In the genomic region with DNA sequence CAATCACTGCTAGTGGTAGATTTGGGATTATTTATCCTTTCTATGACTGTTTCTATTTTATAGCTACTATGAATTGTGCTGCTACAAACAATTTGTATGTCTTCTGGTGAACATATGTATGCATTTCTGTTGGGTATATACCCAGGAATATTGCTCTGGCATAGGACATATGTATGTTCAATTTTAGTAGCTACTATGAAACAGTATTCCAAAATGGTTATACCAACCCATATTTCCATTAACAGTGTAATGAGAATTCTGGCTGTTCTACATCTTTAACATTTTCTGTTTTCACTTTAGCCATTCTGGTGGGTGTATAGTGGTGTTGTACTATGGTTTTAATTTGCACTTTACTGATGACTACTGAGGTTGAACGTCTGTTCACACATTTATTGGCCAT, we compare ENCODE assay signal across 40 cellular contexts. TPM values are rescaled to one million over a fixed set of nuclear protein-coding genes. Genes with fewer than 3 reads are reported as not detected.
"Had no signal": no experiment of that assay in that cellular context is flagged by ENCODE, and none has a peak within 500 bp of the region (broad histone marks: within the 10 kb centered on the region; RNA-seq: fewer than 3 reads in every experiment).

No MANE protein-coding gene starts in this region.

- DNase-seq: activated B cell treated with CpG ODN at 0.5 μM for 24 hours; activated CD4-positive, alpha-beta memory T cell treated with anti-CD3 and anti-CD28 coated beads for 36 hours; activated CD4-positive, alpha-beta T cell treated with anti-CD3 and anti-CD28 coated beads for 4 hours; activated CD4-positive, alpha-beta T cell treated with anti-CD3 and anti-CD28 coated beads, Interleukin-2, amount 10 ng/mL, durations not matched to agents 24 days and 14 days; activated CD4-positive, alpha-beta T cell treated with anti-CD3 and anti-CD28 coated beads, Interleukin-2, amount 50 U/mL, for 1 hour; activated CD4-positive, alpha-beta T cell treated with anti-CD3 and anti-CD28 coated beads, Interleukin-2, amount 50 U/mL, for 4 hours; activated CD4-positive, CD25-positive, alpha-beta regulatory T cell treated with anti-CD3 and anti-CD28 coated beads, Interleukin-2, amount 50 U/mL, for 72 hours; activated CD8-positive, alpha-beta memory T cell treated with anti-CD3 and anti-CD28 coated beads, Interleukin-2, amount 50 U/mL, for 4 hours; activated CD8-positive, alpha-beta T cell treated with anti-CD3 and anti-CD28 coated beads for 36 hours; activated effector memory CD4-positive, alpha-beta T cell treated with anti-CD3 and anti-CD28 coated beads, Interleukin-2, amount 50 U/mL, for 16 hours; activated gamma-delta T cell treated with Interleukin-2 at 50 U/mL for 16 hours; activated naive CD4-positive, alpha-beta T cell; activated naive CD4-positive, alpha-beta T cell treated with anti-CD3 and anti-CD28 coated beads for 36 hours; activated naive CD4-positive, alpha-beta T cell treated with anti-CD3 and anti-CD28 coated beads, Interleukin-2, amount 50 U/mL, for 16 hours; activated naive CD8-positive, alpha-beta T cell treated with anti-CD3 and anti-CD28 coated beads for 36 hours; activated T-cell treated with anti-CD3 and anti-CD28 coated beads for 4 hours; activated T-cell treated with anti-CD3 and anti-CD28 coated beads, Interleukin-2, amount 50 U/mL, for 1 hour; activated T-cell treated with anti-CD3 and anti-CD28 coated beads, Interleukin-2, amount 50 U/mL, for 4 hours; activated T-cell treated with anti-CD3 and anti-CD28 coated beads, Interleukin-2, amount 50 U/mL, for 72 hours; adrenal gland; amniotic stem cell; caudate nucleus; cerebellar nuclear complex; T-helper 1 cell; T-helper 2 cell; T-helper 9 cell had no signal

- ATAC-seq: activated CD8-positive, alpha-beta T cell treated with anti-CD3 and anti-CD28 coated beads for 36 hours; activated naive CD4-positive, alpha-beta T cell treated with anti-CD3 and anti-CD28 coated beads, Interleukin-2, amount 50 U/mL, for 72 hours; activated T-cell treated with anti-CD3 and anti-CD28 coated beads, Interleukin-2, amount 50 U/mL, for 4 hours; activated T-cell treated with anti-CD3 and anti-CD28 coated beads, Interleukin-2, amount 50 U/mL, for 72 hours; activated T-helper 17 cell treated with anti-CD3 and anti-CD28 coated beads, Interleukin-2, amount 50 U/mL, for 72 hours had no signal

- H3K4me3 Mint-ChIP-seq: activated B cell treated with CpG ODN at 0.5 μM for 24 hours; activated CD4-positive, alpha-beta memory T cell treated with anti-CD3 and anti-CD28 coated beads for 36 hours; activated CD4-positive, alpha-beta T cell treated with anti-CD3 and anti-CD28 coated beads, Interleukin-2, amount 10 ng/mL, durations not matched to agents 24 days and 14 days; activated CD8-positive, alpha-beta T cell treated with anti-CD3 and anti-CD28 coated beads for 36 hours; activated naive CD4-positive, alpha-beta T cell treated with anti-CD3 and anti-CD28 coated beads for 36 hours; activated naive CD8-positive, alpha-beta T cell treated with anti-CD3 and anti-CD28 coated beads for 36 hours; activated T-cell treated with anti-CD3 and anti-CD28 coated beads, Interleukin-2, amount 50 U/mL, for 4 hours; activated T-cell treated with anti-CD3 and anti-CD28 coated beads, Interleukin-2, amount 50 U/mL, for 72 hours; activated T-helper 1 cell treated with anti-CD3 and anti-CD28 coated beads, Interleukin-12 subunit alpha, Interleukin-12 subunit beta, Interleukin-2, Interleukin-4 antibody, amounts not matched to agents 30 ng/mL and 10 ng/mL and 1 ng/mL, durations not matched to agents 14 hours and 24 hours and 36 hours; activated T-helper 17 cell treated with anti-CD3 and anti-CD28 coated beads, Interleukin-2, amount 50 U/mL, for 72 hours; brain; central memory CD8-positive, alpha-beta T cell; T-helper 1 cell treated with Interleukin-12 subunit alpha and Interleukin-12 subunit beta and Interleukin-4 antibody, amounts not matched to agents 30 μg/mL and 1 μg/mL, for 36 hours; T-helper 2 cell treated with Interferon-gamma antibody and Interleukin-4, amounts not matched to agents 5 μg/mL and 100 μg/mL, for 36 hours had no signal

- H3K4me1 Mint-ChIP-seq: activated B cell treated with CpG ODN at 0.5 μM for 24 hours; activated CD4-positive, alpha-beta T cell treated with anti-CD3 and anti-CD28 coated beads, Interleukin-2, amount 10 ng/mL, durations not matched to agents 24 days and 14 days; activated naive CD8-positive, alpha-beta T cell treated with anti-CD3 and anti-CD28 coated beads for 36 hours; activated T-helper 17 cell treated with anti-CD3 and anti-CD28 coated beads, Interleukin-2, amount 50 U/mL, for 72 hours; central memory CD8-positive, alpha-beta T cell had no signal

- FAIRE-seq: bronchial epithelial cell, TTC549 had no signal

- H3K36me3 ChIP-seq: adrenal gland, ascending aorta, cardiac muscle cell had no signal

- H3K9me3 ChIP-seq: adrenal gland had no signal

- H3K27ac Mint-ChIP-seq: activated B cell treated with CpG ODN at 0.5 μM for 24 hours; activated CD4-positive, alpha-beta memory T cell treated with anti-CD3 and anti-CD28 coated beads for 36 hours; activated CD4-positive, alpha-beta T cell treated with anti-CD3 and anti-CD28 coated beads, Interleukin-2, amount 10 ng/mL, durations not matched to agents 24 days and 14 days; activated CD8-positive, alpha-beta T cell treated with anti-CD3 and anti-CD28 coated beads for 36 hours; activated naive CD4-positive, alpha-beta T cell treated with anti-CD3 and anti-CD28 coated beads for 36 hours; activated naive CD4-positive, alpha-beta T cell treated with anti-CD3 and anti-CD28 coated beads, Interleukin-2, amount 50 U/mL, for 72 hours; activated naive CD8-positive, alpha-beta T cell treated with anti-CD3 and anti-CD28 coated beads for 36 hours; activated T-cell treated with anti-CD3 and anti-CD28 coated beads, Interleukin-2, amount 50 U/mL, for 72 hours; activated T-helper 1 cell treated with anti-CD3 and anti-CD28 coated beads, Interleukin-12 subunit alpha, Interleukin-12 subunit beta, Interleukin-2, Interleukin-4 antibody, amounts not matched to agents 30 ng/mL and 10 ng/mL and 1 ng/mL, durations not matched to agents 14 hours and 24 hours and 36 hours; activated T-helper 17 cell treated with anti-CD3 and anti-CD28 coated beads, Interleukin-2, amount 50 U/mL, for 72 hours; brain; T-helper 1 cell treated with Interleukin-12 subunit alpha and Interleukin-12 subunit beta and Interleukin-4 antibody, amounts not matched to agents 30 μg/mL and 1 μg/mL, for 36 hours; T-helper 2 cell treated with Interferon-gamma antibody and Interleukin-4, amounts not matched to agents 5 μg/mL and 100 μg/mL, for 36 hours had no signal

- H3K27me3 ChIP-seq: adrenal gland, ascending aorta, cardiac muscle cell had no signal

- H3K27ac ChIP-seq: adrenal gland, ascending aorta, cardiac muscle cell, VCaP had no signal

- H3K4me3 ChIP-seq: adrenal gland, ascending aorta, cardiac muscle cell had no signal

- H3K4me1 ChIP-seq: adrenal gland, ascending aorta had no signal

RNA-seq across cellular contexts. Expression of a gene that starts 57.6 kb away (rescaled TPM):
- total RNA-seq: activated B cell treated with CpG ODN at 0.5 μM for 24 hours; activated CD4-positive, alpha-beta memory T cell treated with anti-CD3 and anti-CD28 coated beads for 36 hours; activated CD4-positive, alpha-beta T cell treated with anti-CD3 and anti-CD28 coated beads, Interleukin-2, amount 10 ng/mL, durations not matched to agents 24 days and 14 days; activated CD8-positive, alpha-beta memory T cell treated with anti-CD3 and anti-CD28 coated beads for 36 hours; activated CD8-positive, alpha-beta T cell treated with anti-CD3 and anti-CD28 coated beads for 36 hours; activated naive CD4-positive, alpha-beta T cell treated with anti-CD3 and anti-CD28 coated beads for 36 hours; activated naive CD4-positive, alpha-beta T cell treated with anti-CD3 and anti-CD28 coated beads, Interleukin-2, amount 50 U/mL, for 72 hours; activated naive CD8-positive, alpha-beta T cell treated with anti-CD3 and anti-CD28 coated beads for 36 hours; activated T-cell treated with anti-CD3 and anti-CD28 coated beads, Interleukin-2, amount 50 U/mL, for 4 hours; activated T-cell treated with anti-CD3 and anti-CD28 coated beads, Interleukin-2, amount 50 U/mL, for 72 hours; activated T-helper 17 cell treated with anti-CD3 and anti-CD28 coated beads, Interleukin-2, amount 50 U/mL, for 72 hours; adrenal gland; ascending aorta; bronchial epithelial cell; cardiac muscle cell; chondrocyte had no signal
- polyA plus RNA-seq: cardiac muscle cell had no signal
